8 cellular contexts compared by ENCODE assay signal in genomic region chr1:205430631-205431305, GRCh38. TPM values are rescaled to one million over a fixed set of nuclear protein-coding genes. Genes with fewer than 3 reads are reported as not detected.
DNase-seq lines count a peak whose midpoint lies in the region; ATAC-seq and TF ChIP-seq lines count a peak whose summit lies in the region.

No MANE protein-coding gene starts in this region.

- no peak overlapping the region for H3K27ac ChIP-seq in Panc1 (ENCODE audit: low read length)
- no peak overlapping the region for H3K27ac ChIP-seq in transverse colon

- intact Hi-C loops in Panc1 (cut with micrococcal nuclease; ENCODE audit: unreplicated experiment) (no loop called here), Right ventricle myocardium superior (cut with DNase I) (no loop called here), transverse colon (cut with DNase I; ENCODE audit: low total_unique reads) (loop anchor here (10.0 kb wide), 1 partner anchor 76 kb away; the partner anchor contains the start of gene KLHDC8A)

- peak; percentile 79 for ATAC-seq in Panc1
- peak; percentile 90 for ATAC-seq in Right ventricle myocardium superior (ENCODE audit: poor library complexity)
- no peak for ATAC-seq in GM19395 (IDR thresholded peaks at IDR 0.05; ENCODE audit: unreplicated experiment)
- no peak for ATAC-seq in HG03378 (IDR thresholded peaks at IDR 0.05; ENCODE audit: unreplicated experiment)

- no TSS peak for BruUV-seq in Panc1 (replicated peaks; lab: Mats Ljungman, UMichigan)

- peak overlapping the region; percentile 83 for H3K4me3 Mint-ChIP-seq in activated naive CD4-positive, alpha-beta T cell treated with anti-CD3 and anti-CD28 coated beads, Interleukin-2, amount 50 U/mL, for 24 hours
- H3K4me3 Mint-ChIP-seq in osteocyte (ENCODE audit: unreplicated experiment) = peak overlapping the region; percentile 74

- TF ChIP-seq POLR2A in transverse colon (IDR thresholded peaks at IDR 0.05) = no peak

- H3K36me3 ChIP-seq in Panc1 (ENCODE audit: control insufficient read depth, insufficient read depth, low read length) (no peaks in the 10 kb centered on the region), transverse colon (no peaks in the 10 kb centered on the region)

- POLR2A ChIA-PET in Panc1 (lab: Charles Lee) = no interaction called here

- H3K4me1 ChIP-seq in Panc1 (ENCODE audit: control insufficient read depth, insufficient read depth, low read length) (peaks cover 4% of the 10 kb centered on the region; the same call in 1 of the 2 replicates), transverse colon (peaks cover 4 to 22% (median 12%) of the 10 kb centered on the region in 4 donors)

- H3K9me3 Mint-ChIP-seq in activated naive CD4-positive, alpha-beta T cell treated with anti-CD3 and anti-CD28 coated beads, Interleukin-2, amount 50 U/mL, for 24 hours = no peaks in the 10 kb centered on the region
- no peaks in the 10 kb centered on the region for H3K9me3 Mint-ChIP-seq in osteocyte (ENCODE audit: unreplicated experiment)

- TF ChIP-seq CTCF in GM20000 (IDR thresholded peaks at IDR 0.05; ENCODE audit: extremely low read depth, missing control alignments) (peak; percentile 40), Panc1 (IDR thresholded peaks at IDR 0.05) (peak; percentile 96), osteocyte (IDR thresholded peaks at IDR 0.05) (peak; percentile 74), transverse colon (IDR thresholded peaks at IDR 0.05) (peak; percentile 72 to 83 (median 75))

- H3K9me3 ChIP-seq in Panc1 (ENCODE audit: control insufficient read depth, insufficient read depth, low read depth, low read length) (no peaks in the 10 kb centered on the region), transverse colon (no peaks in the 10 kb centered on the region)

- no peaks in the 10 kb centered on the region for H3K36me3 Mint-ChIP-seq in activated naive CD4-positive, alpha-beta T cell treated with anti-CD3 and anti-CD28 coated beads, Interleukin-2, amount 50 U/mL, for 24 hours
- H3K36me3 Mint-ChIP-seq in osteocyte (ENCODE audit: unreplicated experiment) = no peaks in the 10 kb centered on the region

- DNase-seq in GM20000 (ENCODE audit: low spot score) = peak; percentile 70
- DNase-seq in Panc1 (ENCODE audit: low read depth, low spot score) = peak; percentile 20
- peak; percentile 71 for DNase-seq in Right ventricle myocardium superior
- DNase-seq in osteocyte (ENCODE audit: extremely low spot score, unreplicated experiment) = no peak
- DNase-seq in transverse colon = peak; percentile 71

- peaks cover 6% of the 10 kb centered on the region for H3K27me3 Mint-ChIP-seq in activated naive CD4-positive, alpha-beta T cell treated with anti-CD3 and anti-CD28 coated beads, Interleukin-2, amount 50 U/mL, for 24 hours
- peaks cover 74% of the 10 kb centered on the region for H3K27me3 Mint-ChIP-seq in osteocyte (ENCODE audit: unreplicated experiment)

- TF ChIP-seq EP300 in transverse colon (IDR thresholded peaks at IDR 0.05; ENCODE audit: low read depth) = no peak

- CTCF ChIA-PET in Panc1 (lab: Charles Lee) = interaction anchor here (0.6 to 1.4 kb wide), 8 partner anchors 11 to 161 kb away, joined by 3 to 13 read pairs (median 4); no protein-coding TSS in a partner anchor

- H3K27ac Mint-ChIP-seq in activated naive CD4-positive, alpha-beta T cell treated with anti-CD3 and anti-CD28 coated beads, Interleukin-2, amount 50 U/mL, for 24 hours = no peak overlapping the region
- no peak overlapping the region for H3K27ac Mint-ChIP-seq in osteocyte (ENCODE audit: unreplicated experiment)

- in situ Hi-C loops in Panc1 (cut with HindIII; ENCODE audit: low pct_unique_long_range_greater_than_20kb, low sequenced_read_pairs) (no loop called here), transverse colon (cut with MboI; ENCODE audit: low pct_ligation_motif_present in 1 of 4, low pct_unique_long_range_greater_than_20kb in 1 of 4, low sequenced_read_pairs in 3 of 4) (no loop called here)

- peaks cover 16% of the 10 kb centered on the region for H3K4me1 Mint-ChIP-seq in activated naive CD4-positive, alpha-beta T cell treated with anti-CD3 and anti-CD28 coated beads, Interleukin-2, amount 50 U/mL, for 24 hours
- peaks cover 9% of the 10 kb centered on the region for H3K4me1 Mint-ChIP-seq in osteocyte (ENCODE audit: unreplicated experiment)

- WGBS in transverse colon (ENCODE audit: low coverage in 1 of 2), 2 donors = 5 to 23% methylated on average over 3 to 34 of the region's 36 CpGs

- H3K27me3 ChIP-seq in Panc1 (ENCODE audit: control insufficient read depth, insufficient read depth, low read length) (peaks cover 3% of the 10 kb centered on the region), transverse colon (peaks cover 5% of the 10 kb centered on the region)

- H3K4me3 ChIP-seq in Panc1 (ENCODE audit: low read depth in 2 of 2, low read length in 2 of 2) (peak overlapping the region; percentile 48 to 64), transverse colon (peak overlapping the region; percentile 21 to 52 (median 42))

RNA-seq across cellular contexts. Expression of gene LEMD1, which starts 8.9 kb away (rescaled TPM):
- total RNA-seq in Panc1 (2021; ENCODE audit: unreplicated experiment) (not detected), Right ventricle myocardium superior (not detected), osteocyte (not detected in 2 replicates), transverse colon (not detected)
- polyA plus RNA-seq in Panc1 (2012; ENCODE audit: insufficient read length) = not detected

RNA-seq across cellular contexts. Expression of gene BLACAT1, which starts 25.1 kb away (rescaled TPM):
- 0.31 TPM for total RNA-seq in Panc1 (2021; ENCODE audit: unreplicated experiment)
- polyA plus RNA-seq in Panc1 (2012; ENCODE audit: insufficient read length) = not detected
- total RNA-seq in Right ventricle myocardium superior = not detected
- total RNA-seq in osteocyte = not detected in 2 replicates
- total RNA-seq in transverse colon = under 1 TPM in 1 of 4 donors, not detected in 3; 0.48 TPM

Comparison
In these comparisons a context has a peak if more than half of its experiments do, and no peak if none do; other contexts are left out.
1. CTCF ChIP-seq: peak in every context shown above with its lines; median percentile 96 in Panc1; 75 in transverse colon; 74 in osteocyte; 40 in GM20000.
2. ATAC-seq: peak in Panc1 (single experiment) and Right ventricle myocardium superior (single experiment); none in GM19395 (single experiment) and HG03378 (single experiment).